ENCODE assay signal across 8 cellular contexts in genomic region chr22:19676437-19676836, GRCh38. TPM values are rescaled to one million over a fixed set of nuclear protein-coding genes. Genes with fewer than 3 reads are reported as not detected.
"Had no signal": no experiment of that assay in that cellular context is flagged by ENCODE, and none has a peak within 500 bp of the region (broad histone marks: within the 10 kb centered on the region; RNA-seq: fewer than 3 reads in every experiment).

No MANE protein-coding gene starts in this region.

RNA-seq across cellular contexts. Expression of gene SEPTIN5, which starts 37.9 kb away (rescaled TPM):
- total RNA-seq: activated naive CD8-positive, alpha-beta T cell treated with anti-CD3 and anti-CD28 coated beads, Interleukin-2, amount 10 ng/mL, durations not matched to agents 7 days and 5 days had no signal

RNA-seq across cellular contexts. Expression of gene GP1BB, which starts 46.9 kb away (rescaled TPM):
- total RNA-seq: activated naive CD4-positive, alpha-beta T cell treated with anti-CD3 and anti-CD28 coated beads for 36 hours; activated naive CD4-positive, alpha-beta T cell treated with anti-CD3 and anti-CD28 coated beads, Interleukin-2, amount 50 U/mL, for 72 hours; activated naive CD8-positive, alpha-beta T cell treated with anti-CD3 and anti-CD28 coated beads for 36 hours; activated naive CD8-positive, alpha-beta T cell treated with anti-CD3 and anti-CD28 coated beads, Interleukin-2, amount 10 ng/mL, durations not matched to agents 7 days and 5 days; activated T-helper 1 cell treated with anti-CD3 and anti-CD28 coated beads, Interleukin-12 subunit alpha, Interleukin-12 subunit beta, Interleukin-2, Interleukin-4 antibody, amounts not matched to agents 30 ng/mL and 10 ng/mL and 1 ng/mL, durations not matched to agents 14 hours and 24 hours and 36 hours; activated T-helper 17 cell treated with anti-CD3 and anti-CD28 coated beads, Interleukin-2, amount 50 U/mL, for 72 hours; activated T-helper 2 cell treated with anti-CD3 and anti-CD28 coated beads, Interferon-gamma antibody, Interleukin-2, Interleukin-4, amounts not matched to agents 10 μg/mL and 5 μg/mL and 100 μg/mL, durations not matched to agents 14 hours and 24 hours and 36 hours; bronchial epithelial cell had no signal
